Comparison of ENCODE assay signal across 9 cellular contexts in the genomic region with DNA sequence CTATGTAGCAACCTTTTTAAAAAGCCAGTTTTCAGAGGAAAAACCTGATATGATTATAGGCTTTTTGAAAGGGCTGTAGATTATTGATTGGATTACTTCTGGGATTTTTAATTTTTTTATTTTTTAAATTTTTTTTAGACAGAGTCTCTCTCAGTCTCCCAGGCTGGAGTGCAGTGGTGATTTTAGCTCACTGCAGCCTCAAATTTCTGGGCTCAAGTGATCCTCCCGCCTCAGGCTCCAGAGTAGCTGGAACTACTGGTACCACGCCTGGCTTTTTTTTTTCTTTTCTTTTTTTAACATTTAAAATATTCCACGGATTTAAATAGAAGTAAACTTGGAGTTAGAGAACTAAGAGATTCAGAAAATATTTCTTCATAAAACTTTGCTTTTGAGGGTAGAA. TPM values are rescaled to one million over a fixed set of nuclear protein-coding genes. Genes with fewer than 3 reads are reported as not detected.
DNase-seq lines count a peak whose midpoint lies in the region; ATAC-seq and TF ChIP-seq lines count a peak whose summit lies in the region.
"Had no signal": no experiment of that assay in that cellular context is flagged by ENCODE, and none has a peak within 500 bp of the region (broad histone marks: within the 10 kb centered on the region; RNA-seq: fewer than 3 reads in every experiment).

No MANE protein-coding gene starts in this region.

- intact Hi-C loops in head of caudate nucleus (cut with DNase I) = loop anchor here (5.0 kb wide), 1 partner anchor 65 kb away; a partner anchor contains a TSS

- H3K36me3 ChIP-seq in neural progenitor cell = peaks cover 29% of the 10 kb centered on the region

- ATAC-seq in GM18520 (IDR thresholded peaks at IDR 0.05; ENCODE audit: unreplicated experiment) = no peak

- H3K4me1 Mint-ChIP-seq in neural progenitor cell = peaks cover 8% of the 10 kb centered on the region

- no peaks in the 10 kb centered on the region for H3K4me1 ChIP-seq in neural progenitor cell
- H3K4me1 ChIP-seq: testis had no signal

- H3K9me3 ChIP-seq in neural progenitor cell (ENCODE audit: low read depth) = no peaks in the 10 kb centered on the region
- H3K9me3 ChIP-seq: testis had no signal

- H3K27me3 Mint-ChIP-seq in neural progenitor cell (ENCODE audit: insufficient read depth, low read depth) = no peaks in the 10 kb centered on the region

- H3K4me3 ChIP-seq in NB4 (ENCODE audit: low read depth, low read length) (peak overlapping the region; percentile 98), coronary artery (peak overlapping the region; percentile 97), neural progenitor cell (peak overlapping the region; percentile 87)

- H3K4me3 Mint-ChIP-seq in neural progenitor cell = peak overlapping the region; percentile 95

- H3K4me2 ChIP-seq in neural progenitor cell = peak overlapping the region; percentile 97

- no peak for TF ChIP-seq CTCF in NB4 (IDR thresholded peaks at IDR 0.05; ENCODE audit: low read depth, low read length)
- no peak for TF ChIP-seq CTCF in coronary artery (IDR thresholded peaks at IDR 0.05)
- peak; percentile 7 for TF ChIP-seq CTCF in neural progenitor cell (IDR thresholded peaks at IDR 0.05)

- H3K27me3 ChIP-seq in neural progenitor cell = no peaks in the 10 kb centered on the region
- H3K27me3 ChIP-seq: testis had no signal

- no peak overlapping the region for H2AFZ ChIP-seq in neural progenitor cell (replicated peaks)

- DNase-seq in ELF-1 (ENCODE audit: low read depth, low spot score) = peak; percentile 22
- DNase-seq in NB4 (ENCODE audit: low read depth) = peak; percentile 31
- DNase-seq in coronary artery (ENCODE audit: low spot score) = no peak
- no peak for DNase-seq in neural progenitor cell (ENCODE audit: low spot score)
- no peak for DNase-seq in head of caudate nucleus
- DNase-seq in glomerular visceral epithelial cell (ENCODE audit: extremely low spot score) = no peak
- DNase-seq in activated CD8-positive, alpha-beta memory T cell treated with anti-CD3 and anti-CD28 coated beads, Interleukin-2, amount 50 U/mL, for 4 hours = no peak

- H3F3A ChIP-seq in neural progenitor cell (ENCODE audit: low read depth) = no peaks in the 10 kb centered on the region

- H3K9ac ChIP-seq in neural progenitor cell = peak overlapping the region; percentile 84

- H3K36me3 Mint-ChIP-seq in neural progenitor cell = peaks cover 28% of the 10 kb centered on the region

- H3K79me2 ChIP-seq in neural progenitor cell (ENCODE audit: low read depth) = peaks cover 36% of the 10 kb centered on the region

- H3K27ac Mint-ChIP-seq in neural progenitor cell = peak overlapping the region; percentile 83

- H3K27ac ChIP-seq in coronary artery = no peak overlapping the region
- H3K27ac ChIP-seq in neural progenitor cell = no peak overlapping the region

- peaks cover 7% of the 10 kb centered on the region for H3K9me3 Mint-ChIP-seq in neural progenitor cell

- no peaks in the 10 kb centered on the region for H4K20me1 ChIP-seq in neural progenitor cell (ENCODE audit: low read depth)

- TF ChIP-seq POLR2A in NB4 (IDR thresholded peaks at IDR 0.05; ENCODE audit: extremely low read depth, insufficient read length) = no peak

RNA-seq across cellular contexts. Expression of a gene that starts 1.2 kb away (rescaled TPM):
- total RNA-seq in neural progenitor cell (ENCODE audit: low replicate concordance) = 51.7 and 80.4 TPM in 2 replicates

Comparison
In these comparisons a context has a peak if more than half of its experiments do, and no peak if none do; other contexts are left out.
1. DNase-seq: peak in ELF-1 (single experiment) and NB4 (single experiment); none in coronary artery (single experiment), neural progenitor cell (single experiment), head of caudate nucleus (0 of 42), glomerular visceral epithelial cell (single experiment) and activated CD8-positive, alpha-beta memory T cell treated with anti-CD3 and anti-CD28 coated beads, Interleukin-2, amount 50 U/mL, for 4 hours (single experiment).
2. Peak in every context shown above with its lines, with median percentiles within 50 percentile points of each other: H3K4me3 ChIP-seq.